In the genomic region with DNA sequence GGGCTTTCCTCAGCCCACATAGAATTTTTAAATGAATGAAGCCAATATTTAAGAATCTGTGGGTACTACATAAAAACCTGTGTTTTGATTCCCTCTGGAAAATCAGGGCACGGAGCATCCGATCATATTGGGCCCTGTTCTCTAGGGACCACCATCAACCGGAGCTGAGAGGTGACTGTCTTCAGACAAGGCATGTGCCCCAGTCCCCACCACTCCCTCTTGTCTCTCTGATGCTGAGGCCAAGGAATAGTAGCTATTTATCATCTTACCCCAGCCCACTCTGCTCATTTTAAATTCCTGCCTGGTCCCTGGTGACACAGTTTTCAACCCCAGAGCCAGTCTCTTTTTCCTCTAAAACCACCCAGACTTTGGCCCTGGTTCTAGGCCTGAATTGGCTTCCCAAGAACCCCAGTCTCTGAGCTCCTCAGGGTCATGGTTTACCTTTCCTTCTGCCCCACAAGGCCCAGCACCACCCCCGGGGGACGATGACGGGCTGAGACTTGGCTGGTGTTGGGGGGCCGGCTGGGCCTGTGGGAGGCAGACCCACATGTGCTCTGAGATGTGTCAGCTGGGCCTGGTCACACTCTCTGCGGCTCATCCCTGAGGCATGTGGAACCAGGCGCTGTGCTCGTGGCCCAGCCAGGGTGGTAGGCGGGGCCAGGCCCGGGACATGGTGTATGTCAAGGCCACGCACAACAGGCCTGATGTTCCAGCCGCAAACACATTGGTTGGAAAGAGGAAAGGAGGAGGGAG, we compare ENCODE assay signal across 10 cellular contexts.
DNase-seq lines count a peak whose midpoint lies in the region; ATAC-seq and TF ChIP-seq lines count a peak whose summit lies in the region.
"Had no signal": no experiment of that assay in that cellular context is flagged by ENCODE, and none has a peak within 500 bp of the region (broad histone marks: within the 10 kb centered on the region; RNA-seq: fewer than 3 reads in every experiment).

No MANE protein-coding gene starts in this region.

- H3K4me1 ChIP-seq in PC-9 (replicated peaks; ENCODE audit: insufficient read depth) (peaks cover 72% of the 10 kb centered on the region), thyroid gland (peaks cover 46 to 78% of the 10 kb centered on the region in 2 donors)

- POLR2A ChIA-PET in PC-9 (lab: Charles Lee; ENCODE audit: unreplicated experiment), result interaction anchor here (0.7 kb wide), 1 partner anchor 114 kb away, joined by 3 read pairs; no protein-coding TSS in a partner anchor

- no peaks in the 10 kb centered on the region for H3K27me3 ChIP-seq in PC-9 (ENCODE audit: insufficient read depth, low read depth)
- H3K27me3 ChIP-seq in thyroid gland, result no peaks in the 10 kb centered on the region

- TF ChIP-seq CTCF in PC-9 (conservative IDR thresholded peaks at IDR 0.05) (no peak), epithelial cell of esophagus (IDR thresholded peaks at IDR 0.05; ENCODE audit: insufficient read depth, low read depth, low read length, missing control alignments) (no peak), mesothelial cell of epicardium (IDR thresholded peaks at IDR 0.05; ENCODE audit: unreplicated experiment) (no peak), thyroid gland (IDR thresholded peaks at IDR 0.05) (no peak)

- peak overlapping the region; percentile 88 for H3K27ac Mint-ChIP-seq in mesothelial cell of epicardium

- WGBS in thyroid gland, 2 donors, result 71 to 73% methylated on average over 14 of the region's 14 CpGs

- H3K79me2 ChIP-seq in PC-9 (ENCODE audit: low read depth), result peaks cover 3% of the 10 kb centered on the region; the same call in 1 of the 2 replicates

- H3F3A ChIP-seq in PC-9 (ENCODE audit: insufficient read depth, low read depth), result peaks cover 59% of the 10 kb centered on the region

- peaks cover 43% of the 10 kb centered on the region for H3K4me1 Mint-ChIP-seq in mesothelial cell of epicardium

- H3K9me3 Mint-ChIP-seq in mesothelial cell of epicardium, result no peaks in the 10 kb centered on the region

- H3K27ac ChIP-seq in PC-9 (peak overlapping the region; percentile 64), thyroid gland (peak overlapping the region; percentile 80 to 92 (median 85))

- H3K36me3 ChIP-seq in PC-9 (ENCODE audit: low read depth) (no peaks in the 10 kb centered on the region), thyroid gland (no peaks in the 10 kb centered on the region)

- no peaks in the 10 kb centered on the region for H3K9me2 ChIP-seq in PC-9 (ENCODE audit: insufficient read depth)

- intact Hi-C loops in PC-9 (cut with micrococcal nuclease; ENCODE audit: unreplicated experiment) (no loop called here), thyroid gland (cut with DNase I) (no loop called here)

- no peaks in the 10 kb centered on the region for H3K27me3 Mint-ChIP-seq in mesothelial cell of epicardium (ENCODE audit: low read depth)

- no peak for ATAC-seq in GM18909 (IDR thresholded peaks at IDR 0.05; ENCODE audit: poor library complexity, unreplicated experiment)
- ATAC-seq in HG03521 (IDR thresholded peaks at IDR 0.05; ENCODE audit: unreplicated experiment), result no peak
- no peak for ATAC-seq in GM21529 (IDR thresholded peaks at IDR 0.05; ENCODE audit: unreplicated experiment)

- H3K4me3 Mint-ChIP-seq in mesothelial cell of epicardium, result no peak overlapping the region

- no peaks in the 10 kb centered on the region for H3K9me3 ChIP-seq in PC-9 (ENCODE audit: insufficient read depth, low read depth)
- H3K9me3 ChIP-seq in thyroid gland, result no peaks in the 10 kb centered on the region

- no peak overlapping the region for H2AFZ ChIP-seq in PC-9

- BruUV-seq in PC-9 (replicated peaks; lab: Mats Ljungman, UMichigan), result no TSS peak

- 0 out of 2 replicates have a peak overlapping the region, but pooled peaks have one; percentile 53 for H3K4me2 ChIP-seq in PC-9

- H3K36me3 Mint-ChIP-seq in mesothelial cell of epicardium, result no peaks in the 10 kb centered on the region

- H3K4me3 ChIP-seq in PC-9 (no peak overlapping the region), epithelial cell of esophagus (ENCODE audit: low read length) (no peak overlapping the region), thyroid gland (replicated peaks in 1 of 3) (no peak overlapping the region)

- DNase-seq in PC-9 (no peak), epithelial cell of esophagus (ENCODE audit: low read depth) (peak; percentile 34), mesothelial cell of epicardium (ENCODE audit: low spot score in 2 of 2, unreplicated experiment in 2 of 2) (no peak), thyroid gland (peak; percentile 40 to 53), NCI-H774 (lab: John Stamatoyannopoulos, UW) (no peak)
- DNase-seq: activated naive CD4-positive, alpha-beta T cell treated with anti-CD3 and anti-CD28 coated beads, Interleukin-2, amount 50 U/mL, for 16 hours; SW 1271 had no signal

- no peaks in the 10 kb centered on the region for H4K20me1 ChIP-seq in PC-9 (ENCODE audit: insufficient read depth)

- TF ChIP-seq POLR2A in thyroid gland (IDR thresholded peaks at IDR 0.05), result peak in 1 of 2 donors; percentile 10

- CTCF ChIA-PET in PC-9 (lab: Charles Lee), result interaction anchor here (0.5 kb wide), 1 partner anchor 80 kb away, joined by 4 read pairs; no protein-coding TSS in a partner anchor

Comparison
In these comparisons a context has a peak if more than half of its experiments do, and no peak if none do; other contexts are left out.
1. DNase-seq: peak in epithelial cell of esophagus (single experiment) and thyroid gland (2 of 2); none in PC-9 (0 of 2), mesothelial cell of epicardium (0 of 2) and NCI-H774 (single experiment).